In the genomic region with DNA sequence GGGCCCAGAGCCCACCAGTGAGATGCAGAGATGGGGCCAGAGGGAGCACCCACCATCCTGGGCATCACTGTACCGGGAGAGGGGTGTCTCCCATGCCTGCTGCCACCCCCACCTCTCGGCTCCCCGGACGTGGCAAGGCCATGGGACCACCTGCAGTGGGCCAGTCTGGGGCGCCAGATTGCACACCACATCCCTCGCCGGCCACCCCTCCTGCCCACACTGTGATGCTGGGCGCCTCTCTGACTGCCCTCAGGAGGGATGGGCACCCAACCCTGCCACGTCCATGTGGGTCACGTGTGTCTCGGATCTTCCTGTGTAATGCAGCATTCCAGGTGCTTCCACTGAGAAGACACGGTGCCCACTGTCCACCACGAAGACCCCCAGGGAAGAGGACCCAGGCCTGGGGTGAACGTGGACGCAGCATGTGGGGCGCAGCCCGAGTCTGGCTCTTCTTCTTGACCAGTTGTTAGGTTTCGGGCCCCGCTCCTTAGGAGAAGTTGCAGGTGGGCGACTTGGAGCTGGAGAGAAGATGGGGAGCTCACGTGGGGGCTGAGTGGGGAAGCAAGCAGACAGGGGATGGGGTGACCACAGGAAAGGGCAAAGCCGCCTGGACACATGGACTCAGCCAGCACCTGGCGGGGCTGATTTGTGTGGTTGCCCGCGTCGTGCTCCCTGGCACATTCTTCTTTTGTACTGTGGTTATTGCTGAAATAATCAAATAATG, we compare ENCODE assay signal across 25 cellular contexts. TPM values are rescaled to one million over a fixed set of nuclear protein-coding genes. Genes with fewer than 3 reads are reported as not detected.
"Had no signal": no experiment of that assay in that cellular context is flagged by ENCODE, and none has a peak within 500 bp of the region (broad histone marks: within the 10 kb centered on the region; RNA-seq: fewer than 3 reads in every experiment).

No MANE protein-coding gene starts in this region.

- H3K4me3 ChIP-seq: SJSA1 had no signal

- H3K27me3 ChIP-seq: SJSA1 had no signal

- H3K4me2 ChIP-seq: KMS-11 had no signal

- H3K9me3 ChIP-seq: SJSA1 had no signal

- H3K36me3 Mint-ChIP-seq: IgD-negative memory B cell had no signal

- H3K27ac ChIP-seq: KMS-11, SJSA1 had no signal

- H3K4me3 Mint-ChIP-seq: activated CD8-positive, alpha-beta T cell treated with anti-CD3 and anti-CD28 coated beads, Interleukin-2, amount 10 ng/mL, durations not matched to agents 7 days and 5 days; brain; IgD-negative memory B cell; T-helper 1 cell treated with Interleukin-12 subunit alpha and Interleukin-12 subunit beta and Interleukin-4 antibody, amounts not matched to agents 30 μg/mL and 1 μg/mL, for 36 hours; WTC11 had no signal

- H3K4me1 Mint-ChIP-seq: IgD-negative memory B cell, WTC11 had no signal

- ATAC-seq: activated CD8-positive, alpha-beta T cell treated with anti-CD3 and anti-CD28 coated beads, Interleukin-2, amount 10 ng/mL, durations not matched to agents 7 days and 5 days; PC-3; SK-N-SH treated with all-trans-retinoic acid at 6 μM for 48 hours; WTC11 had no signal

- H3K27ac Mint-ChIP-seq: activated CD8-positive, alpha-beta T cell treated with anti-CD3 and anti-CD28 coated beads, Interleukin-2, amount 10 ng/mL, durations not matched to agents 7 days and 5 days; brain; IgD-negative memory B cell; T-helper 1 cell treated with Interleukin-12 subunit alpha and Interleukin-12 subunit beta and Interleukin-4 antibody, amounts not matched to agents 30 μg/mL and 1 μg/mL, for 36 hours; WTC11 had no signal

- DNase-seq: activated CD4-positive, alpha-beta T cell treated with anti-CD3 and anti-CD28 coated beads for 48 hours; activated CD4-positive, alpha-beta T cell treated with anti-CD3 and anti-CD28 coated beads, Interleukin-2, amount 50 U/mL, for 4 hours; activated CD4-positive, CD25-positive, alpha-beta regulatory T cell treated with anti-CD3 and anti-CD28 coated beads, Interleukin-2, amount 50 U/mL, for 72 hours; activated CD8-positive, alpha-beta memory T cell treated with anti-CD3 and anti-CD28 coated beads, Interleukin-2, amount 50 U/mL, for 48 hours; activated CD8-positive, alpha-beta T cell treated with anti-CD3 and anti-CD28 coated beads, Interleukin-2, amount 10 ng/mL, durations not matched to agents 7 days and 5 days; activated naive CD4-positive, alpha-beta T cell treated with anti-CD3 and anti-CD28 coated beads, Interleukin-2, amount 50 U/mL, for 16 hours; activated T-cell treated with anti-CD3 and anti-CD28 coated beads, Interleukin-2, amount 50 U/mL, for 1 hour; amniotic stem cell; NCI-H1105; NCI-H1436; NCI-H1694 treated with DMSO at 0.1 percent for 48 hours; NCI-H2029 treated with DMSO at 0.1 percent for 48 hours; NCI-H524; PC-3; SHP77; SW 1271; T-helper 9 cell had no signal

- H3K9ac ChIP-seq: KMS-11 had no signal

- H3K4me1 ChIP-seq: SJSA1 had no signal

- H3K36me3 ChIP-seq: SJSA1 had no signal

RNA-seq across cellular contexts. Expression of gene CFAP99, which starts 48.0 kb away (rescaled TPM):
- total RNA-seq: activated CD8-positive, alpha-beta T cell treated with anti-CD3 and anti-CD28 coated beads, Interleukin-2, amount 10 ng/mL, durations not matched to agents 7 days and 5 days; astrocyte; PC-3; SJSA1; WTC11 had no signal
- polyA plus RNA-seq: IgD-negative memory B cell had no signal
